ENCODE assay signal across 8 cellular contexts in the genomic region with DNA sequence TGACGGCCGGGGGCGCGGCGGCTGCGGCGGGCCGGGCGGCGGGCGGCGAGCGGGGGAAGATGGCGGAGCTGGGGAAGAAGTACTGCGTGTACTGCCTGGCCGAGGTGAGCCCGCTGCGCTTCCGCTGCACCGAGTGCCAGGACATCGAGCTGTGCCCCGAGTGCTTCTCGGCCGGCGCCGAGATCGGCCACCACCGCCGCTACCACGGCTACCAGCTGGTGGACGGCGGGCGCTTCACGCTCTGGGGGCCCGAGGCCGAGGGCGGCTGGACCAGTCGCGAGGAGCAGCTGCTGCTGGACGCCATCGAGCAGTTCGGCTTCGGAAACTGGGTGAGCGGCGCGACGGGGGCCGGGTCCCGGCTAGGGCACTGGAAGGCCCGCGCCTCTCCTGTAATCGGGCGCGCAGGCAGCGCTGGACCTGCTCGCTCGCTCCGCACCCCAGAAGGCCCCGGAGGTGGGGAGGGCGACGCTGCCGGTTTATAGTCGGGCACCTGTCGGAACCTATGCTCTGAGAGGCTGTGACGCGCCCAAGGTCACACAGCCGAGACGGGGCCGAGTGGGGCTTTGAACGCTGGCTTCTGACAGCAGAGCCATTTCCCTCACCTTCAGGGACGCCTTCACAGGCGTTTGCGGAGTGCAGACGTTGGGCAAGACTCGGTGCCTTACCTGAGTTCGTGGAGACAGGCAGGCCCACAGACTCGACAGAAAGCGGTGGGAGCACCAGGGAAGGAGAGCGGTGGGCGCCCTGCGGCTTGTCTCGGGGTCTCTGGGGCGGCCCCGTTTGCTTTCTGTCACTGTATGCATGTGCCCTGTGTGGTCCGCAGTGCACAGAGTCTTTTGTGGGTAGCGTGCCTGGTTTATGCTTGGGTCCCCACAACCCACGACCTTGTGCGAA. TPM values are rescaled to one million over a fixed set of nuclear protein-coding genes. Genes with fewer than 3 reads are reported as not detected.
DNase-seq lines count a peak whose midpoint lies in the region; ATAC-seq and TF ChIP-seq lines count a peak whose summit lies in the region.

No MANE protein-coding gene starts in this region.

- H3K9me3 ChIP-seq in Peyer's patch: no peaks in the 10 kb centered on the region
- peaks cover 4% of the 10 kb centered on the region for H3K9me3 ChIP-seq in trophoblast cell (ENCODE audit: insufficient read depth, low read depth, low read length)

- H4K91ac ChIP-seq in trophoblast cell (ENCODE audit: low read depth, low read length): peak overlapping the region; percentile 86

- DNase-seq in NCI-H2081 (lab: John Stamatoyannopoulos, UW) (peak; percentile 34 to 60), NCI-H2081 treated with DMSO at 0.1 percent for 48 hours (lab: John Stamatoyannopoulos, UW) (no peak), Peyer's patch (peak; percentile 49 to 77 (median 72)), foreskin keratinocyte (no peak), trophoblast cell (peak; percentile 10 to 51), SHP77 treated with DMSO at 0.1 percent for 48 hours (lab: John Stamatoyannopoulos, UW) (no peak)
- DNase-seq in activated effector memory CD4-positive, alpha-beta T cell treated with Interleukin-2 at 50 U/mL for 16 hours: peak; percentile 51

- H2BK12ac ChIP-seq in trophoblast cell (ENCODE audit: low read length): no peak overlapping the region

- H2AFZ ChIP-seq in trophoblast cell (ENCODE audit: insufficient read depth, low read length, poor library complexity): peak overlapping the region; percentile 80

- peak overlapping the region; percentile 89 for H4K12ac ChIP-seq in trophoblast cell (ENCODE audit: low read depth, low read length)

- TF ChIP-seq CTCF in Peyer's patch (IDR thresholded peaks at IDR 0.05): no peak
- no peak for TF ChIP-seq CTCF in foreskin keratinocyte (conservative IDR thresholded peaks at IDR 0.05)

- ATAC-seq in HG02884 (IDR thresholded peaks at IDR 0.05; ENCODE audit: unreplicated experiment) (peak; percentile 24), foreskin keratinocyte (peak; percentile 9)

- peak overlapping the region; percentile 97 for H2AK5ac ChIP-seq in trophoblast cell (ENCODE audit: low read length)

- H3K4me1 ChIP-seq in Peyer's patch (peaks cover 4 to 41% (median 28%) of the 10 kb centered on the region in 4 donors), foreskin keratinocyte (no peaks in the 10 kb centered on the region), trophoblast cell (ENCODE audit: control insufficient read depth in 1 of 2, insufficient read depth in 2 of 2, low read length in 2 of 2) (peaks cover 18 to 22% of the 10 kb centered on the region in 2 experiments)

- peaks cover 9% of the 10 kb centered on the region for H3K79me1 ChIP-seq in trophoblast cell (ENCODE audit: low read length)

- peak overlapping the region; percentile 95 for H3K4ac ChIP-seq in trophoblast cell (ENCODE audit: low read depth, low read length)

- peak overlapping the region; percentile 88 for H3K18ac ChIP-seq in trophoblast cell (ENCODE audit: low read length)

- H3K27me3 ChIP-seq in Peyer's patch: no peaks in the 10 kb centered on the region
- no peaks in the 10 kb centered on the region for H3K27me3 ChIP-seq in foreskin keratinocyte
- no peaks in the 10 kb centered on the region for H3K27me3 ChIP-seq in trophoblast cell (ENCODE audit: insufficient read depth, low read length)

- peak overlapping the region; percentile 94 for H3K9ac ChIP-seq in trophoblast cell (ENCODE audit: low read length)

- peak overlapping the region; percentile 88 to 94 (median 90) for H3K27ac ChIP-seq in Peyer's patch
- peak overlapping the region; percentile 55 for H3K27ac ChIP-seq in foreskin keratinocyte
- no peak overlapping the region for H3K27ac ChIP-seq in trophoblast cell (ENCODE audit: low read depth, low read length)

- H4K8ac ChIP-seq in trophoblast cell (ENCODE audit: low read depth, low read length): peak overlapping the region; percentile 81

- no CpG with 5 or more reads among the region's 88 CpGs for WGBS in trophoblast cell (ENCODE audit: extremely low coverage, insufficient coverage, insufficient read length)

- peak overlapping the region; percentile 81 for H2BK120ac ChIP-seq in trophoblast cell (ENCODE audit: insufficient read depth, low read length, poor library complexity)

- peak overlapping the region; percentile 81 for H2BK5ac ChIP-seq in trophoblast cell (ENCODE audit: low read depth, low read length, poor library complexity)

- peak; percentile 42 to 54 for TF ChIP-seq POLR2A in Peyer's patch (IDR thresholded peaks at IDR 0.05)

- H3K36me3 ChIP-seq in Peyer's patch (peaks cover 0 to 4% (median 0%) of the 10 kb centered on the region in 3 donors), trophoblast cell (ENCODE audit: control insufficient read depth in 1 of 2, insufficient read depth in 2 of 2, low read length in 2 of 2) (peaks cover 1 to 7% of the 10 kb centered on the region in 2 experiments)

- no peak overlapping the region for H3K23ac ChIP-seq in trophoblast cell (ENCODE audit: low read length)

- H3K4me3 ChIP-seq in Peyer's patch: peak overlapping the region; percentile 91 to 100 (median 96)
- H3K4me3 ChIP-seq in trophoblast cell (ENCODE audit: low read depth, low read length): peak overlapping the region; percentile 99

- H3K79me2 ChIP-seq in trophoblast cell (ENCODE audit: control insufficient read depth, insufficient read depth, low read length, poor library complexity): peaks cover 19% of the 10 kb centered on the region

- peak overlapping the region; percentile 94 for H3K4me2 ChIP-seq in trophoblast cell (ENCODE audit: low read length)

- H3K14ac ChIP-seq in trophoblast cell (ENCODE audit: low read length): peak overlapping the region; percentile 99

RNA-seq across cellular contexts. Expression of gene TADA2B, which starts 0.6 kb away (rescaled TPM):
- 10 to 100 TPM; 23.1 to 31.4 (median 27.8) TPM for total RNA-seq in Peyer's patch
- 10.0 and 11.0 TPM in 2 replicates for total RNA-seq in foreskin keratinocyte
- 5.1 and 5.5 TPM in 2 replicates for polyA plus RNA-seq in foreskin keratinocyte
- 10.9 and 11.0 TPM in 2 replicates for polyA plus RNA-seq in trophoblast cell (2013)

RNA-seq across cellular contexts. Expression of gene GRPEL1, which starts 24.1 kb away (rescaled TPM):
- 10 to 100 TPM; 13.2 to 35.4 (median 17.8) TPM for total RNA-seq in Peyer's patch
- total RNA-seq in foreskin keratinocyte: 64.5 and 71.9 TPM in 2 replicates
- polyA plus RNA-seq in foreskin keratinocyte: 73.6 and 87.9 TPM in 2 replicates
- 21.7 and 22.8 TPM in 2 replicates for polyA plus RNA-seq in trophoblast cell (2013)

Comparison
In these comparisons a context has a peak if more than half of its experiments do, and no peak if none do; other contexts are left out.
1. DNase-seq: peak in NCI-H2081 (2 of 2), Peyer's patch (3 of 3), activated effector memory CD4-positive, alpha-beta T cell treated with Interleukin-2 at 50 U/mL for 16 hours (single experiment) and trophoblast cell (2 of 2); none in NCI-H2081 treated with DMSO at 0.1 percent for 48 hours (single experiment), foreskin keratinocyte (0 of 2) and SHP77 treated with DMSO at 0.1 percent for 48 hours (single experiment).